Comparison of ENCODE assay signal across 10 cellular contexts in the genomic region with DNA sequence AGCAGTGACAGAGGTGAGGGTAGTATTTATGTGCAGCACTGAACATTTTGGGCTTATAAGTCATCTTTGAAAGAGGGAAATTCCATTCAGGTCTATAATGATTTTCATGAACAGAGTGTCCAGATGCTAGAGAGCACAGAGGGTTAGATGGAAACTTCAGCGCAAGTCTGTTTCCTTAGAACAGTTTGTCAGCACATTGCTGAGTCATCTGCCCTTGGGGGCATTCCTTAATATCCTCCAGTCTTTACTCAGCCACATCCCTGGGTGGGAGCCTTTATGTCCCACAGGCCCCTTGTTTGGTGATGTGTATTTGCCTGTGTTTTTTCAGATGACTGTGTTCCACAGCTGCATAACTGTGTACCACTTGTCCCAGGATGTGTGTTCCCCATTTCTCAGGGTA.
DNase-seq lines count a peak whose midpoint lies in the region; TF ChIP-seq lines count a peak whose summit lies in the region.
"Had no signal": no experiment of that assay in that cellular context is flagged by ENCODE, and none has a peak within 500 bp of the region (broad histone marks: within the 10 kb centered on the region; RNA-seq: fewer than 3 reads in every experiment).

No MANE protein-coding gene starts in this region.

- H3K36me3 Mint-ChIP-seq in mesothelial cell of epicardium: peaks cover 7% of the 10 kb centered on the region

- no peaks in the 10 kb centered on the region for H3K27me3 Mint-ChIP-seq in mesothelial cell of epicardium (ENCODE audit: low read depth)

- H3K9me3 Mint-ChIP-seq in mesothelial cell of epicardium: peaks cover 29% of the 10 kb centered on the region

- peak overlapping the region; percentile 45 for H3K27ac Mint-ChIP-seq in mesothelial cell of epicardium
- H3K27ac Mint-ChIP-seq: activated T-helper 2 cell treated with anti-CD3 and anti-CD28 coated beads, Interferon-gamma antibody, Interleukin-2, Interleukin-4, amounts not matched to agents 10 μg/mL and 5 μg/mL and 100 μg/mL, durations not matched to agents 14 hours and 24 hours and 36 hours had no signal

- H3K4me1 Mint-ChIP-seq in mesothelial cell of epicardium: peaks cover 7% of the 10 kb centered on the region

- in situ Hi-C loops in Caki2 (cut with HindIII; ENCODE audit: low pct_unique_long_range_greater_than_20kb, low sequenced_read_pairs): no loop called here

- no peak overlapping the region for H3K4me3 Mint-ChIP-seq in mesothelial cell of epicardium

- TF ChIP-seq CTCF in mesothelial cell of epicardium (IDR thresholded peaks at IDR 0.05; ENCODE audit: unreplicated experiment): no peak

- H3K4me3 ChIP-seq in H7 (ENCODE audit: insufficient read depth, low read depth, low read length): no peak overlapping the region

- no peaks in the 10 kb centered on the region for H3K36me3 ChIP-seq in H7 (replicated peaks; ENCODE audit: control insufficient read depth, insufficient read depth, low read length)

- DNase-seq in Caki2 (ENCODE audit: low read depth): peak; percentile 55
- peak; percentile 79 for DNase-seq in NCI-H226
- DNase-seq in epidermal melanocyte (ENCODE audit: insufficient read length, low spot score): peak; percentile 77
- no peak for DNase-seq in mesothelial cell of epicardium (ENCODE audit: low spot score in 2 of 2, unreplicated experiment in 2 of 2)
- DNase-seq in NCI-H1694 treated with DMSO at 0.1 percent for 48 hours (lab: John Stamatoyannopoulos, UW): no peak
- no peak for DNase-seq in NCI-H1105 treated with DMSO at 0.1 percent for 48 hours (lab: John Stamatoyannopoulos, UW)
- DNase-seq in H7: no peak
- no peak for DNase-seq in OCI-M2 (lab: John Stamatoyannopoulos, UW; ENCODE audit: unreplicated experiment)
- DNase-seq: T-helper 9 cell had no signal

- no peaks in the 10 kb centered on the region for H3K27me3 ChIP-seq in H7 (ENCODE audit: control insufficient read depth, insufficient read depth, low read length)

Comparison
In these comparisons a context has a peak if more than half of its experiments do, and no peak if none do; other contexts are left out.
1. DNase-seq: peak in Caki2 (single experiment), NCI-H226 (single experiment) and epidermal melanocyte (single experiment); none in mesothelial cell of epicardium (0 of 2), NCI-H1694 treated with DMSO at 0.1 percent for 48 hours (single experiment), NCI-H1105 treated with DMSO at 0.1 percent for 48 hours (single experiment), H7 (single experiment) and OCI-M2 (single experiment).